ENCODE assay signal across 22 cellular contexts in genomic region chr20:2353231-2353630, GRCh38. TPM values are rescaled to one million over a fixed set of nuclear protein-coding genes. Genes with fewer than 3 reads are reported as not detected.
"Had no signal": no experiment of that assay in that cellular context is flagged by ENCODE, and none has a peak within 500 bp of the region (broad histone marks: within the 10 kb centered on the region; RNA-seq: fewer than 3 reads in every experiment).

No MANE protein-coding gene starts in this region.

- H3K36me3 ChIP-seq: breast epithelium, prostate gland, sigmoid colon, WERI-Rb-1 had no signal

- H3K4me1 Mint-ChIP-seq: natural killer cell had no signal

- H3K9me3 ChIP-seq: breast epithelium, prostate gland, sigmoid colon had no signal

- H3K4me1 ChIP-seq: breast epithelium, prostate gland, sigmoid colon had no signal

- H3K4me3 Mint-ChIP-seq: activated CD4-positive, alpha-beta T cell treated with anti-CD3 and anti-CD28 coated beads for 36 hours; activated CD8-positive, alpha-beta T cell treated with anti-CD3 and anti-CD28 coated beads for 36 hours; activated naive CD8-positive, alpha-beta T cell treated with anti-CD3 and anti-CD28 coated beads, Interleukin-2, amount 10 ng/mL, durations not matched to agents 7 days and 5 days; natural killer cell; stimulated activated naive CD8-positive, alpha-beta T cell treated with anti-CD3 and anti-CD28 coated beads, Interleukin-15, Interleukin-2, amounts not matched to agents 100 ng/mL and 50 ng/mL, for 24 hours; T-helper 2 cell treated with Interferon-gamma antibody and Interleukin-4, amounts not matched to agents 5 μg/mL and 100 μg/mL, for 36 hours had no signal

- DNase-seq: activated CD4-positive, alpha-beta T cell treated with anti-CD3 and anti-CD28 coated beads for 36 hours; activated CD8-positive, alpha-beta memory T cell treated with anti-CD3 and anti-CD28 coated beads, Interleukin-2, amount 50 U/mL, for 4 hours; activated CD8-positive, alpha-beta T cell treated with anti-CD3 and anti-CD28 coated beads for 36 hours; activated naive CD8-positive, alpha-beta T cell treated with anti-CD3 and anti-CD28 coated beads, Interleukin-2, amount 10 ng/mL, durations not matched to agents 7 days and 5 days; anterior cingulate cortex; dermis blood vessel endothelial cell; mammary epithelial cell; natural killer cell; occipital lobe; sigmoid colon; stimulated activated CD4-positive, alpha-beta T cell treated with anti-CD3 and anti-CD28 coated beads, Interleukin-2, amount 100 ng/mL, for 48 hours; WERI-Rb-1 had no signal

- H3K27ac ChIP-seq: breast epithelium, prostate gland, sigmoid colon, WERI-Rb-1 had no signal

- H3K27me3 ChIP-seq: breast epithelium had no signal

- H3K9me3 Mint-ChIP-seq: activated CD8-positive, alpha-beta T cell treated with anti-CD3 and anti-CD28 coated beads for 36 hours; activated naive CD8-positive, alpha-beta T cell treated with anti-CD3 and anti-CD28 coated beads, Interleukin-2, amount 10 ng/mL, durations not matched to agents 7 days and 5 days; natural killer cell; stimulated activated naive CD8-positive, alpha-beta T cell treated with anti-CD3 and anti-CD28 coated beads, Interleukin-15, Interleukin-2, amounts not matched to agents 100 ng/mL and 50 ng/mL, for 24 hours; T-helper 2 cell treated with Interferon-gamma antibody and Interleukin-4, amounts not matched to agents 5 μg/mL and 100 μg/mL, for 36 hours had no signal

- H3K27ac Mint-ChIP-seq: activated CD4-positive, alpha-beta T cell treated with anti-CD3 and anti-CD28 coated beads for 36 hours; activated CD8-positive, alpha-beta T cell treated with anti-CD3 and anti-CD28 coated beads for 36 hours; activated naive CD8-positive, alpha-beta T cell treated with anti-CD3 and anti-CD28 coated beads, Interleukin-2, amount 10 ng/mL, durations not matched to agents 7 days and 5 days; natural killer cell; stimulated activated naive CD8-positive, alpha-beta T cell treated with anti-CD3 and anti-CD28 coated beads, Interleukin-15, Interleukin-2, amounts not matched to agents 100 ng/mL and 50 ng/mL, for 24 hours; T-helper 2 cell treated with Interferon-gamma antibody and Interleukin-4, amounts not matched to agents 5 μg/mL and 100 μg/mL, for 36 hours had no signal

- H3K36me3 Mint-ChIP-seq: activated naive CD8-positive, alpha-beta T cell treated with anti-CD3 and anti-CD28 coated beads, Interleukin-2, amount 10 ng/mL, durations not matched to agents 7 days and 5 days; natural killer cell had no signal

- H3K4me3 ChIP-seq: breast epithelium, prostate gland, sigmoid colon had no signal

RNA-seq across cellular contexts. Expression of gene TGM6, which starts 27.5 kb away (rescaled TPM):
- total RNA-seq: activated CD4-positive, alpha-beta T cell treated with anti-CD3 and anti-CD28 coated beads for 36 hours; activated CD8-positive, alpha-beta T cell treated with anti-CD3 and anti-CD28 coated beads for 36 hours; activated naive CD8-positive, alpha-beta T cell treated with anti-CD3 and anti-CD28 coated beads, Interleukin-2, amount 10 ng/mL, durations not matched to agents 7 days and 5 days; breast epithelium; cerebellum; dermis blood vessel endothelial cell; epithelial cell of proximal tubule; glomerular endothelial cell; mammary epithelial cell; mucosa of gallbladder; natural killer cell; occipital lobe; prostate gland; sigmoid colon; temporal lobe; ureter had no signal
- polyA plus RNA-seq: mammary epithelial cell, sigmoid colon had no signal

RNA-seq across cellular contexts. Expression of gene TGM3, which starts 57.4 kb away (rescaled TPM):
- total RNA-seq: activated CD4-positive, alpha-beta T cell treated with anti-CD3 and anti-CD28 coated beads for 36 hours; activated CD8-positive, alpha-beta T cell treated with anti-CD3 and anti-CD28 coated beads for 36 hours; activated naive CD8-positive, alpha-beta T cell treated with anti-CD3 and anti-CD28 coated beads, Interleukin-2, amount 10 ng/mL, durations not matched to agents 7 days and 5 days; breast epithelium; dermis blood vessel endothelial cell; epithelial cell of proximal tubule; glomerular endothelial cell; mammary epithelial cell; natural killer cell; sigmoid colon; ureter had no signal
- polyA plus RNA-seq: mammary epithelial cell had no signal
